In genomic region chr10:121900443-121901174, GRCh38 we compare ENCODE assay signal across 9 cellular contexts. TPM values are rescaled to one million over a fixed set of nuclear protein-coding genes. Genes with fewer than 3 reads are reported as not detected.
A peak's percentile ranks its signal among the peaks of the same experiment; 100 is the strongest.
DNase-seq lines count a peak whose midpoint lies in the region; ATAC-seq and TF ChIP-seq lines count a peak whose summit lies in the region.
"Had no signal": no experiment of that assay in that cellular context is flagged by ENCODE, and none has a peak within 500 bp of the region (broad histone marks: within the 10 kb centered on the region; RNA-seq: fewer than 3 reads in every experiment).

No MANE protein-coding gene starts in this region.

- no peaks in the 10 kb centered on the region for H3K27me3 Mint-ChIP-seq in neural crest cell (ENCODE audit: low read depth)

- H3K27me3 ChIP-seq in fibroblast of lung (ENCODE audit: control insufficient read depth, insufficient read depth, low read length): no peaks in the 10 kb centered on the region
- H3K27me3 ChIP-seq: BLaER1 had no signal

- H3K36me3 Mint-ChIP-seq in neural crest cell (ENCODE audit: low read depth): no peaks in the 10 kb centered on the region

- peak; percentile 69 for DNase-seq in NCI-H1436 (lab: John Stamatoyannopoulos, UW)
- DNase-seq in NCI-H1436 treated with DMSO at 0.1 percent for 48 hours (lab: John Stamatoyannopoulos, UW): no peak
- DNase-seq in H4 (ENCODE audit: low spot score): peak; percentile 65
- peak; percentile 83 for DNase-seq in NAMALWA (ENCODE audit: low spot score)
- DNase-seq in fibroblast of lung (ENCODE audit: low read depth in 2 of 2): peak; percentile 53 to 82
- peak; percentile 16 for DNase-seq in neural crest cell (ENCODE audit: low read depth, low spot score)

- H2AFZ ChIP-seq in fibroblast of lung (ENCODE audit: low read length): no peak overlapping the region

- no peaks in the 10 kb centered on the region for H4K20me1 ChIP-seq in fibroblast of lung (ENCODE audit: control insufficient read depth, extremely low read depth, insufficient read depth, low read length)
- H4K20me1 ChIP-seq: BLaER1 had no signal

- no peaks in the 10 kb centered on the region for H3K9me3 ChIP-seq in fibroblast of lung (ENCODE audit: control insufficient read depth, insufficient read depth, low read depth, low read length)
- H3K9me3 ChIP-seq: BLaER1 had no signal

- H3K4me1 ChIP-seq in fibroblast of lung (ENCODE audit: control insufficient read depth, extremely low read depth, insufficient read depth, low read length): no peaks in the 10 kb centered on the region
- H3K4me1 ChIP-seq: BLaER1 had no signal

- peaks cover 6% of the 10 kb centered on the region for H3K4me1 Mint-ChIP-seq in neural crest cell

- H3K4me3 ChIP-seq in fibroblast of lung (replicated peaks in 1 of 4; ENCODE audit: control extremely low read depth in 1 of 4, insufficient read depth in 1 of 4, low read depth in 3 of 4, low read length in 4 of 4): no peak overlapping the region
- H3K4me3 ChIP-seq: BLaER1 had no signal

- ATAC-seq in SK-N-SH treated with all-trans-retinoic acid at 6 μM for 48 hours (peak; percentile 95), HG02642 (IDR thresholded peaks at IDR 0.05; ENCODE audit: poor library complexity, unreplicated experiment) (no peak)

- H3K36me3 ChIP-seq in fibroblast of lung (ENCODE audit: control insufficient read depth, insufficient read depth, low read length): peaks cover 3% of the 10 kb centered on the region

- H3K4me3 Mint-ChIP-seq in neural crest cell: no peak overlapping the region

- no peak overlapping the region for H3K4me2 ChIP-seq in fibroblast of lung (ENCODE audit: extremely low read depth, insufficient read depth, low read length)
- H3K4me2 ChIP-seq: BLaER1 had no signal

- H3K9ac ChIP-seq in fibroblast of lung (ENCODE audit: insufficient read depth, low read length): no peak overlapping the region
- H3K9ac ChIP-seq: BLaER1 had no signal

- H3K27ac ChIP-seq in fibroblast of lung (ENCODE audit: insufficient read depth, low read length): no peak overlapping the region
- H3K27ac ChIP-seq: BLaER1 had no signal

- TF ChIP-seq CTCF in fibroblast of lung (conservative IDR thresholded peaks at IDR 0.05 in 1 of 2, IDR thresholded peaks at IDR 0.05 in 1 of 2; ENCODE audit: low read depth in 1 of 2, low read length in 2 of 2) (peak; percentile 52 to 66), neural crest cell (conservative IDR thresholded peaks at IDR 0.05) (peak; percentile 90)

- no peak overlapping the region for H3K27ac Mint-ChIP-seq in neural crest cell (ENCODE audit: unreplicated experiment)

- no peaks in the 10 kb centered on the region for H3K9me3 Mint-ChIP-seq in neural crest cell

- H3K79me2 ChIP-seq in fibroblast of lung (ENCODE audit: control insufficient read depth, insufficient read depth, low read length): no peaks in the 10 kb centered on the region

TF ChIP-seq in SK-N-SH treated with all-trans-retinoic acid at 6 μM for 48 hours, 23 proteins besides CTCF, POLR2A, EP300 and RAD21:
- TF ChIP-seq TCF4 (CRISPR knock-in tag; IDR thresholded peaks at IDR 0.05; ENCODE audit: borderline replicate concordance) (no peak), ZNF565 (CRISPR knock-in tag; conservative IDR thresholded peaks at IDR 0.05; ENCODE audit: low read depth) (no peak), ISL1 (CRISPR knock-in tag; IDR thresholded peaks at IDR 0.05) (no peak), TOX (CRISPR knock-in tag; IDR thresholded peaks at IDR 0.05; ENCODE audit: borderline replicate concordance) (no peak), ZC3H10 (CRISPR knock-in tag; IDR thresholded peaks at IDR 0.05) (no peak), CSRNP3 (CRISPR knock-in tag; IDR thresholded peaks at IDR 0.05) (no peak), ZFP30 (CRISPR knock-in tag; IDR thresholded peaks at IDR 0.05) (no peak)
TF ChIP-seq in SK-N-SH treated with all-trans-retinoic acid at 6 μM for 48 hours: peak in this region for 0.

RNA-seq across cellular contexts. Expression of gene ATE1, which starts 27.2 kb away (rescaled TPM):
- 11.1 and 25.7 TPM in 2 replicates for total RNA-seq in H4 (2014; rRNA removed; shearing (Covaris generic))
- total RNA-seq in fibroblast of lung (25.4 and 28.1 TPM in 2 replicates), neural crest cell (26.0 and 27.6 TPM in 2 replicates)
- 16.2 and 19.3 TPM in 2 replicates for polyA plus RNA-seq in fibroblast of lung
- polyA plus RNA-seq in fibroblast of lung (2012): 9.8 and 12.3 TPM in 2 replicates
- polyA minus RNA-seq in fibroblast of lung (ENCODE audit: low replicate concordance): 11.7 and 14.2 TPM in 2 replicates
